13 cellular contexts compared by ENCODE assay signal in genomic region chr6:107629545-107630147, GRCh38.
A peak's percentile ranks its signal among the peaks of the same experiment; 100 is the strongest.
DNase-seq lines count a peak whose midpoint lies in the region.
"Had no signal": no experiment of that assay in that cellular context is flagged by ENCODE, and none has a peak within 500 bp of the region (broad histone marks: within the 10 kb centered on the region; RNA-seq: fewer than 3 reads in every experiment).

No MANE protein-coding gene starts in this region.

- DNase-seq in DMS153 (lab: John Stamatoyannopoulos, UW) (peak; percentile 98), NCI-H1436 (lab: John Stamatoyannopoulos, UW) (peak; percentile 31), NCI-H748 (lab: John Stamatoyannopoulos, UW; ENCODE audit: unreplicated experiment) (peak; percentile 51), iris pigment epithelial cell (ENCODE audit: low read depth) (peak; percentile 10), AG08395 (ENCODE audit: low spot score) (no peak), NCI-H510A (lab: John Stamatoyannopoulos, UW) (no peak)
- no peak for DNase-seq in activated T-cell treated with anti-CD3 and anti-CD28 coated beads, Interleukin-2, amount 50 U/mL, for 1 hour
- DNase-seq in stimulated activated CD4-positive, alpha-beta T cell treated with anti-CD3 and anti-CD28 coated beads, Interleukin-4, amount 100 ng/mL, for 4 hours, result no peak
- DNase-seq: activated CD4-positive, alpha-beta T cell treated with anti-CD3 and anti-CD28 coated beads, Interleukin-2, amount 50 U/mL, for 48 hours; activated T-cell treated with anti-CD3 and anti-CD28 coated beads, Interleukin-2, amount 50 U/mL, for 4 hours; NCI-H226; T-cell; thyroid gland had no signal

Comparison
In these comparisons a context has a peak if more than half of its experiments do, and no peak if none do; other contexts are left out.
1. DNase-seq: peak in DMS153 (single experiment), NCI-H1436 (single experiment), NCI-H748 (single experiment) and iris pigment epithelial cell (single experiment); none in AG08395 (single experiment), NCI-H510A (single experiment), activated T-cell treated with anti-CD3 and anti-CD28 coated beads, Interleukin-2, amount 50 U/mL, for 1 hour (single experiment) and stimulated activated CD4-positive, alpha-beta T cell treated with anti-CD3 and anti-CD28 coated beads, Interleukin-4, amount 100 ng/mL, for 4 hours (0 of 2).